ENCODE assay signal across 1 cellular context in the genomic region with DNA sequence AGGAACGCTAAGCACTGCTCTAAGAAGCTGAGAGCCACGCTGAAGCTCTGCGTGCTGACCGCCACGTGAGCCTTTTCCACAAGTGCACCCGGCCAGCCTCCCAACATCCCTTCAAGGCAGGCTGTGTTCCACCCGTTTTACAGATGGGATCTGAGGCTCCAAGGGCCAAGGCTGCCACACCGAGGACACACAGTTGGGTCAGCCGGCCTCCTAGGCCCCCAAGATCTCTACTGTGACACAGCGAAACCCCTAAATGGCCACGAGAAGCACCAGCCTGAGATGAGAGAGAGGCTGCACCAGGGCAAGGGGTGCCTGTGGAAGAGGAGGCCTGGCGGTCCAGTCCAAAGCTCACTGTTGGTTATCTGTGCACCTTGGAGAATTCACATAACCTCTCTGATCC.
TF ChIP-seq lines count a peak whose summit lies in the region.

No MANE protein-coding gene starts in this region.

TF ChIP-seq in WTC11, 78 proteins besides CTCF, POLR2A, EP300 and RAD21 (continued from another document):
- TF ChIP-seq ZNF532 (CRISPR knock-in tag; IDR thresholded peaks at IDR 0.05; ENCODE audit: borderline replicate concordance) (no peak), ELF4 (CRISPR knock-in tag; IDR thresholded peaks at IDR 0.05; ENCODE audit: low read depth) (no peak), SP1 (CRISPR knock-in tag; conservative IDR thresholded peaks at IDR 0.05) (no peak), FOXJ3 (CRISPR knock-in tag; IDR thresholded peaks at IDR 0.05; ENCODE audit: borderline replicate concordance) (no peak), ETV6 (CRISPR knock-in tag; IDR thresholded peaks at IDR 0.05) (no peak), RELA (CRISPR knock-in tag; IDR thresholded peaks at IDR 0.05; ENCODE audit: borderline replicate concordance) (no peak), ZBTB21 (CRISPR knock-in tag; IDR thresholded peaks at IDR 0.05; ENCODE audit: borderline replicate concordance) (no peak), ATF3 (CRISPR knock-in tag; conservative IDR thresholded peaks at IDR 0.05) (no peak), ZNF423 (CRISPR knock-in tag; IDR thresholded peaks at IDR 0.05) (no peak), FOXP1 (CRISPR knock-in tag; IDR thresholded peaks at IDR 0.05; ENCODE audit: borderline replicate concordance) (no peak), TEAD4 (CRISPR knock-in tag; IDR thresholded peaks at IDR 0.05) (no peak)
